In the genomic region with DNA sequence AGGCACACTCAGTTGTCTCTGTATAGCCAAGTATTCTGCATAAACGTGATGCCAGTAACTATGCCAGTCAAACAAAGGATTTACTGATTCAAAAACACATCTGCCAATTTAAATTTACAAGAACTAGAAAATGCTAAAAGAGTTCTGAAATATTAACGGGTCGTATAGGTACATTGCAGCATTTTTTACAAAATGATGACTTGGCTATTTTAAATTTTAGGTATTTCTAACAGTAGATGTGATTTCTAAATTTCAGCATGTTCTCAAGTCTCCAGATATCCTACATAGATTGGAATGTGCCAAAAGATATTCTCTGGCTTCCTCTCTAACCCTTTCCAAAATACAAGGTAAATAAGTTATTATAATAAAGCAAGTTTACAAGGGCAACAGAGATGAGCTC, we compare ENCODE assay signal across 3 cellular contexts.
TF ChIP-seq lines count a peak whose summit lies in the region.

No MANE protein-coding gene starts in this region.

TF ChIP-seq in A549, 52 proteins besides CTCF, POLR2A, EP300 and RAD21:
- peak; percentile 92 for TF ChIP-seq MAFK (IDR thresholded peaks at IDR 0.05; ENCODE audit: partially characterized antibody)
- TF ChIP-seq KDM1A (IDR thresholded peaks at IDR 0.05; ENCODE audit: low read depth): no peak

TF ChIP-seq in IMR-90, 13 proteins besides CTCF, POLR2A, EP300 and RAD21:
- no peak for TF ChIP-seq CEBPB (IDR thresholded peaks at IDR 0.05; ENCODE audit: low read depth, low read length)
- peak; percentile 94 for TF ChIP-seq MAFK (IDR thresholded peaks at IDR 0.05; ENCODE audit: low read depth, low read length)

TF ChIP-seq in K562, 482 proteins besides CTCF, POLR2A, EP300 and RAD21:
- no peak for TF ChIP-seq MCM5 (IDR thresholded peaks at IDR 0.05; ENCODE audit: low read depth)
- TF ChIP-seq MAFG (tag; conservative IDR thresholded peaks at IDR 0.05): peak; percentile 67
- no peak for TF ChIP-seq ZNF347 (CRISPR knock-in tag; IDR thresholded peaks at IDR 0.05; ENCODE audit: low read depth)
- TF ChIP-seq ZNF282 (CRISPR knock-in tag; IDR thresholded peaks at IDR 0.05): no peak
- TF ChIP-seq, protein P1, sequence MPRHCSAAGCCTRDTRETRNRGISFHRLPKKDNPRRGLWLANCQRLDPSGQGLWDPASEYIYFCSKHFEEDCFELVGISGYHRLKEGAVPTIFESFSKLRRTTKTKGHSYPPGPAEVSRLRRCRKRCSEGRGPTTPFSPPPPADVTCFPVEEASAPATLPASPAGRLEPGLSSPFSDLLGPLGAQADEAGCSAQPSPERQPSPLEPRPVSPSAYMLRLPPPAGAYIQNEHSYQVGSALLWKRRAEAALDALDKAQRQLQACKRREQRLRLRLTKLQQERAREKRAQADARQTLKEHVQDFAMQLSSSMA (CRISPR knock-in tag; IDR thresholded peaks at IDR 0.05): no peak
- peak; percentile 65 for TF ChIP-seq MAFK (IDR thresholded peaks at IDR 0.05; ENCODE audit: low read length)
- TF ChIP-seq ZNF316 (IDR thresholded peaks at IDR 0.05): peak; percentile 75
- peak; percentile 64 for TF ChIP-seq MAFF (IDR thresholded peaks at IDR 0.05; ENCODE audit: low read length)
- peak; percentile 60 for TF ChIP-seq C11orf30 (IDR thresholded peaks at IDR 0.05; ENCODE audit: low read depth)
